In the genomic region with DNA sequence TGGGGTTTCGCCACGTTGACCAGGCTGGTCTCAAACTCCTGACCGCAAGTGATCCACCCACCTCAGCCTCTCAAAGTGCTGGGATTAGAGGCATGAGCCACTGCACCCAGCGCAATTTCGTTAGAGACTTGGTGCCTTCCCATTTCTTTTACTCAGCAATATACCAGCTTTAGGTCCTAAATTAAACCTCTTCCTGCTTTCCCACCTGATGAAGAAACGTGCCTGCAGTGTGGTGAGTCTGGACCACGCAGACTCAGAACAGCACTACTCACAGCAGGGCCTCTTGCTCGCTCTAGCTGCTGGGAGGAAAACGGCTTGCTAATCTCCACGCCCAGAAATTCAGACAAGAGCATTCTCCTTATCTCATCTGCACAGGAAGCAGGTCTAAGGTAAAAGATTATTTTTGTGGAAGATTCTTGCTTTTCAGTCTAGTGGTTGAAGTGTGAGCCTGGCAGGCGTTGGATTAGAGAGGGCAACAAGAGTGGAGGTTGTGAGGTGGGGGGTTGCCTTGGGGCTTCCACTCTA, we compare ENCODE assay signal across 12 cellular contexts. TPM values are rescaled to one million over a fixed set of nuclear protein-coding genes. Genes with fewer than 3 reads are reported as not detected.
DNase-seq lines count a peak whose midpoint lies in the region; ATAC-seq, FAIRE-seq and TF ChIP-seq lines count a peak whose summit lies in the region.
"Had no signal": no experiment of that assay in that cellular context is flagged by ENCODE, and none has a peak within 500 bp of the region (broad histone marks: within the 10 kb centered on the region; RNA-seq: fewer than 3 reads in every experiment).

A gene (plus strand): TSS at position 248 of the 525 bp plus-strand sequence. CDS start 25,346 bp downstream, outside the sequence.

- H3K4me1 ChIP-seq in HEK293 (ENCODE audit: control insufficient read depth, insufficient read depth, low read length) (no peaks in the 10 kb centered on the region), K562 (replicated peaks in 1 of 2; ENCODE audit: control insufficient read depth in 2 of 2, insufficient read depth in 2 of 2, low read length in 2 of 2) (peaks cover 18 to 25% of the 10 kb centered on the region in 2 experiments)

- H3K4me3 ChIP-seq in HEK293 (ENCODE audit: low read depth, low read length) = no peak within 1 kb of the TSS
- no peak within 1 kb of the TSS for H3K4me3 ChIP-seq in K562

- no peak within 1 kb of the TSS for H3K27ac ChIP-seq in HEK293 (ENCODE audit: extremely low read depth, low read depth, low read length)
- peak within 1 kb of the TSS; percentile 69 for H3K27ac ChIP-seq in K562 (ENCODE audit: extremely low read depth, low read depth, low read length)

- no peaks in the 10 kb centered on the region for H3K9me1 ChIP-seq in K562 (ENCODE audit: control insufficient read depth, insufficient read depth, low read length)

- ATAC-seq in K562 (peak; percentile 98), HG03045 (IDR thresholded peaks at IDR 0.05; ENCODE audit: unreplicated experiment) (no peak), HG02970 (IDR thresholded peaks at IDR 0.05; ENCODE audit: low FRiP score, unreplicated experiment) (no peak), HG02973 (IDR thresholded peaks at IDR 0.05; ENCODE audit: unreplicated experiment) (no peak)

- CTCF ChIA-PET in HEK293 (lab: Yijun Ruan, JAX) = interaction anchor here (0.6 to 2.1 kb wide), 3 partner anchors 10 to 66 kb away, joined by 4 to 6 read pairs (median 5); no protein-coding TSS in a partner anchor
- CTCF ChIA-PET in K562 (lab: Yijun Ruan, JAX; ENCODE audit: low intra/inter-chr PET ratio) = no interaction called here

- in situ Hi-C loops in K562 (cut with MboI) = no loop called here

- no peaks in the 10 kb centered on the region for H3K36me3 ChIP-seq in HEK293 (ENCODE audit: control insufficient read depth in 2 of 2, insufficient read depth in 1 of 2, low read length in 2 of 2)
- H3K36me3 ChIP-seq in K562 (ENCODE audit: control insufficient read depth, insufficient read depth, low read length) = no peaks in the 10 kb centered on the region

- H3K9ac ChIP-seq in K562 (ENCODE audit: insufficient read depth in 1 of 2, low read depth in 2 of 2, low read length in 2 of 2) = peak within 1 kb of the TSS; percentile 47 to 56; a peak in 3 of 4 replicates

- WGBS in K562 (ENCODE audit: insufficient coverage, low coverage, missing lambda C conversion rate) = 4% methylated on average over 11 of the region's 11 CpGs

- peak in 1 of 2 experiments; percentile 27; a peak in 1 of 4 replicates for TF ChIP-seq RAD21 in K562 (CRISPR knock-in tag; conservative IDR thresholded peaks at IDR 0.05 in 1 of 2, IDR thresholded peaks at IDR 0.05 in 1 of 2)

- TF ChIP-seq CTCF in HEK293 (tag by site-specific recombination; IDR thresholded peaks at IDR 0.05) (no peak), K562 (IDR thresholded peaks at IDR 0.05 in 2 of 3, conservative IDR thresholded peaks at IDR 0.05 in 1 of 3; ENCODE audit: insufficient read depth in 2 of 3, low read depth in 1 of 3, low read length in 3 of 3) (peak in 1 of 3 experiments; percentile 26; a peak in 1 of 6 replicates)

- H2AFZ ChIP-seq in K562 (ENCODE audit: low read depth, low read length) = peak within 1 kb of the TSS; percentile 91

- no peaks in the 10 kb centered on the region for H4K20me1 ChIP-seq in K562 (replicated peaks; ENCODE audit: control insufficient read depth, insufficient read depth, low read length)

- peak; percentile 99 for FAIRE-seq in K562 (lab: Jason Lieb, UNC)

- TF ChIP-seq POLR2A in K562 (conservative IDR thresholded peaks at IDR 0.05) = peak; percentile 76

- H3K27me3 ChIP-seq in K562 (ENCODE audit: control insufficient read depth in 2 of 2, insufficient read depth in 2 of 2, low read length in 2 of 2) = no peaks in the 10 kb centered on the region

- peak; percentile 97 for TF ChIP-seq EP300 in K562 (IDR thresholded peaks at IDR 0.05; ENCODE audit: low read length)

- peak; percentile 56 for DNase-seq in UCSD-AML1 (lab: John Stamatoyannopoulos, UW; ENCODE audit: unreplicated experiment)
- DNase-seq in K562 (ENCODE audit: extremely low read depth in 1 of 4, low spot score in 3 of 4) = peak; percentile 79 to 97 (median 86)
- peak; percentile 10 to 33 (median 19) for DNase-seq in stimulated activated CD4-positive, alpha-beta T cell treated with anti-CD3 and anti-CD28 coated beads, Interleukin-12 subunit alpha, Interleukin-12 subunit beta, amount 100 ng/mL, for 48 hours (ENCODE audit: low read depth in 2 of 3, low spot score in 1 of 3)
- DNase-seq in NCI-H774 (lab: John Stamatoyannopoulos, UW) = no peak
- DNase-seq: DMS153, NCI-H524 treated with DMSO at 0.1 percent for 48 hours had no signal

- BruUV-seq in K562 (replicated peaks; lab: Mats Ljungman, UMichigan) = no TSS peak

- intact Hi-C loops in K562 (cut with micrococcal nuclease) = no loop called here

- H3K4me2 ChIP-seq in K562 (ENCODE audit: insufficient read depth, low read length) = peak within 1 kb of the TSS; percentile 69

- no peaks in the 10 kb centered on the region for H3K79me2 ChIP-seq in K562 (ENCODE audit: control insufficient read depth, insufficient read depth, low read length)

- POLR2A ChIA-PET in HEK293 (lab: Yijun Ruan, JAX) = no interaction called here
- POLR2A ChIA-PET in K562 (lab: Yijun Ruan, JAX) = interaction anchor here (0.6 to 0.9 kb wide), 2 partner anchors 9 to 48 kb away, joined by 4 to 6 read pairs; no protein-coding TSS in a partner anchor

- no peaks in the 10 kb centered on the region for H3K9me3 ChIP-seq in HEK293 (ENCODE audit: control insufficient read depth, insufficient read depth, low read depth, low read length)
- no peaks in the 10 kb centered on the region; the same call in 1 of the 2 replicates for H3K9me3 ChIP-seq in K562 (replicated peaks; ENCODE audit: control insufficient read depth, insufficient read depth, low read depth, low read length)

TF ChIP-seq in HEK293, 187 proteins besides CTCF, POLR2A, EP300 and RAD21 (continues in another document):
- TF ChIP-seq ZNF473 (tag by site-specific recombination; IDR thresholded peaks at IDR 0.05) = no peak
- TF ChIP-seq, protein P1, sequence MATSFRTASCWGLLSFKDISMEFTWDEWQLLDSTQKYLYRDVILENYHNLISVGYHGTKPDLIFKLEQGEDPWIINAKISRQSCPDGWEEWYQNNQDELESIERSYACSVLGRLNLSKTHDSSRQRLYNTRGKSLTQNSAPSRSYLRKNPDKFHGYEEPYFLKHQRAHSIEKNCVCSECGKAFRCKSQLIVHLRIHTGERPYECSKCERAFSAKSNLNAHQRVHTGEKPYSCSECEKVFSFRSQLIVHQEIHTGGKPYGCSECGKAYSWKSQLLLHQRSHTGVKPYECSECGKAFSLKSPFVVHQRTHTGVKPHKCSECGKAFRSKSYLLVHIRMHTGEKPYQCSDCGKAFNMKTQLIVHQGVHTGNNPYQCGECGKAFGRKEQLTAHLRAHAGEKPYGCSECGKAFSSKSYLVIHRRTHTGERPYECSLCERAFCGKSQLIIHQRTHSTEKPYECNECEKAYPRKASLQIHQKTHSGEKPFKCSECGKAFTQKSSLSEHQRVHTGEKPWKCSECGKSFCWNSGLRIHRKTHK (tag by site-specific recombination; IDR thresholded peaks at IDR 0.05) = no peak
- TF ChIP-seq ZNF521 (tag by site-specific recombination; IDR thresholded peaks at IDR 0.05) = no peak
- no peak for TF ChIP-seq ZNF248 (tag by site-specific recombination; IDR thresholded peaks at IDR 0.05)
- no peak for TF ChIP-seq GLI2 (tag by site-specific recombination; IDR thresholded peaks at IDR 0.05; ENCODE audit: borderline replicate concordance, low read depth)

TF ChIP-seq in K562, 482 proteins besides CTCF, POLR2A, EP300 and RAD21 (continues in another document):
- TF ChIP-seq MTA2 (IDR thresholded peaks at IDR 0.05; ENCODE audit: low read depth) = peak; percentile 94
- TF ChIP-seq TAL1 (IDR thresholded peaks at IDR 0.05) = peak; percentile 98
- TF ChIP-seq, protein P2, sequence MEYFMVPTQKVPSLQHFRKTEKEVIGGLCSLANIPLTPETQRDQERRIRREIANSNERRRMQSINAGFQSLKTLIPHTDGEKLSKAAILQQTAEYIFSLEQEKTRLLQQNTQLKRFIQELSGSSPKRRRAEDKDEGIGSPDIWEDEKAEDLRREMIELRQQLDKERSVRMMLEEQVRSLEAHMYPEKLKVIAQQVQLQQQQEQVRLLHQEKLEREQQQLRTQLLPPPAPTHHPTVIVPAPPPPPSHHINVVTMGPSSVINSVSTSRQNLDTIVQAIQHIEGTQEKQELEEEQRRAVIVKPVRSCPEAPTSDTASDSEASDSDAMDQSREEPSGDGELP (CRISPR knock-in tag; IDR thresholded peaks at IDR 0.05; ENCODE audit: borderline replicate concordance) = peak; percentile 72; the same call in 1 of the 2 replicates

RNA-seq across cellular contexts. Expression of the gene that starts here (rescaled TPM):
- 0.49 TPM in 1 of 2 replicates, not detected in the other for total RNA-seq in K562 (2011; cell fraction: chromatin; rRNA removed; ENCODE audit: low replicate concordance)
- total RNA-seq in K562 (2011; cell fraction: nucleolus; rRNA removed) = not detected in 2 replicates
- 0.44 TPM in 1 of 2 replicates, not detected in the other for total RNA-seq in K562 (2011; cell fraction: nucleoplasm; rRNA removed)
- total RNA-seq in K562 (2014; rRNA removed) (0.41 TPM in 1 of 2 replicates, not detected in the other), K562 (2014; rRNA removed; fragmentation: Illumina TruSeq; extraction: Trizol) (0.15 and 0.26 TPM in 2 replicates), K562 (2015; rRNA removed; fragmentation: Illumina TruSeq; extraction: Trizol) (not detected in 2 replicates), K562 (2021) (0.36 TPM in 1 of 2 replicates, not detected in the other)
- polyA plus RNA-seq in K562 (2011; rRNA removed) (0.19 TPM in 1 of 2 replicates, not detected in the other), K562 (2014; fragmentation: Illumina TruSeq; extraction: Trizol) (0.10 TPM in 1 of 2 replicates, not detected in the other), K562 (2014; fragmentation: Nextera tagmentation; extraction: Ambion mirVana) (under 1 TPM; 0.20 to 0.42 TPM), K562 (2014; rRNA removed) (not detected in 2 replicates)
- 0.06 TPM in 1 of 2 replicates, not detected in the other for polyA plus RNA-seq in K562 (2011; cell fraction: cytosol; rRNA removed)
- 0.21 and 0.29 TPM in 2 replicates for polyA plus RNA-seq in K562 (2011; cell fraction: nucleus; rRNA removed)
- polyA plus RNA-seq in K562 (2012) = 0.21 and 0.33 TPM in 2 replicates
- not detected in 2 replicates for polyA minus RNA-seq in K562 (2011; rRNA and poly(A)+ RNA removed)
- polyA minus RNA-seq in K562 (2011; cell fraction: cytosol; rRNA and poly(A)+ RNA removed) = not detected in 2 replicates
- polyA minus RNA-seq in K562 (2011; cell fraction: nucleus; rRNA and poly(A)+ RNA removed) = not detected in 2 replicates
- total RNA-seq: fibroblast of villous mesenchyme had no signal
- polyA plus RNA-seq: neural cell had no signal

Comparison
In these comparisons a context has a peak if more than half of its experiments do, and no peak if none do; other contexts are left out.
1. Peak in DNase-seq, ATAC-seq, H3K27ac ChIP-seq, H3K9ac ChIP-seq and H3K4me2 ChIP-seq in K562; RNA of the gene not detected or under 1 TPM.